8 cellular contexts compared by ENCODE assay signal in genomic region chr3:185175370-185175987, GRCh38. TPM values are rescaled to one million over a fixed set of nuclear protein-coding genes. Genes with fewer than 3 reads are reported as not detected.
A peak's percentile ranks its signal among the peaks of the same experiment; 100 is the strongest.
DNase-seq lines count a peak whose midpoint lies in the region; ATAC-seq and TF ChIP-seq lines count a peak whose summit lies in the region.

No MANE protein-coding gene starts in this region.

- no peak overlapping the region for H3K4me3 ChIP-seq in DND-41 (ENCODE audit: low read depth in 1 of 2, low read length in 2 of 2)
- peak overlapping the region in 44 of 59 donors; percentile 1 to 50 (median 26) for H3K4me3 ChIP-seq in dorsolateral prefrontal cortex

- H3K36me3 ChIP-seq in DND-41 (ENCODE audit: insufficient read depth, low read length) = no peaks in the 10 kb centered on the region

- no peaks in the 10 kb centered on the region for H3K4me1 ChIP-seq in DND-41 (ENCODE audit: insufficient read depth, low read length)

- H3K27me3 ChIP-seq in DND-41 (ENCODE audit: insufficient read depth, low read length, poor library complexity) (no peaks in the 10 kb centered on the region), dorsolateral prefrontal cortex (peaks cover 0 to 3% (median 0%) of the 10 kb centered on the region in 45 donors)

- ATAC-seq in DND-41 (ENCODE audit: insufficient read depth, low read depth) = no peak
- ATAC-seq in GM21723 (IDR thresholded peaks at IDR 0.05; ENCODE audit: unreplicated experiment) = peak; percentile 80
- no peak for ATAC-seq in GM18868 (IDR thresholded peaks at IDR 0.05; ENCODE audit: unreplicated experiment)

- H3K27ac ChIP-seq in DND-41 (ENCODE audit: low read length) (no peak overlapping the region), dorsolateral prefrontal cortex (peak overlapping the region in 56 of 59 donors; percentile 10 to 86 (median 73))

- H3K9me3 ChIP-seq in DND-41 (ENCODE audit: insufficient read depth, low read length, severe bottlenecking) = no peaks in the 10 kb centered on the region

- no peaks in the 10 kb centered on the region for H3K79me2 ChIP-seq in DND-41 (ENCODE audit: insufficient read depth, low read length)

- TF ChIP-seq CTCF in DND-41 (IDR thresholded peaks at IDR 0.05; ENCODE audit: borderline replicate concordance, extremely low read depth, low read length, poor library complexity, severe bottlenecking) (no peak), dorsolateral prefrontal cortex (IDR thresholded peaks at IDR 0.05 in 54 of 56, conservative IDR thresholded peaks at IDR 0.05 in 2 of 56; ENCODE audit: low read depth in 1 of 56, partially characterized antibody in 56 of 56) (peak in 9 of 56 donors; percentile 11 to 33 (median 22))

- H4K20me1 ChIP-seq in DND-41 (ENCODE audit: insufficient read depth, low read length) = no peaks in the 10 kb centered on the region

- no peak for DNase-seq in DND-41
- DNase-seq in NCI-H2107 treated with DMSO at 0.1 percent for 48 hours (lab: John Stamatoyannopoulos, UW; ENCODE audit: unreplicated experiment) = peak; percentile 89
- peak; percentile 11 to 80 (median 70) for DNase-seq in dorsolateral prefrontal cortex
- DNase-seq in mucosa of gallbladder (ENCODE audit: low spot score) = peak; percentile 42
- no peak for DNase-seq in NCI-H748 treated with DMSO at 0.1 percent for 48 hours (lab: John Stamatoyannopoulos, UW)
- no peak for DNase-seq in NCI-H1694 treated with DMSO at 0.1 percent for 48 hours (lab: John Stamatoyannopoulos, UW)

- intact Hi-C loops in dorsolateral prefrontal cortex (cut with DNase I) = loop anchor here (5.0 kb wide), 2 partner anchors 298 to 303 kb away; no protein-coding TSS in a partner anchor

- H3K4me2 ChIP-seq in DND-41 (ENCODE audit: insufficient read depth, low read length) = no peak overlapping the region

- H2AFZ ChIP-seq in DND-41 (ENCODE audit: low read depth, low read length) = peak overlapping the region; percentile 45; the same call in 1 of the 2 replicates

- no peak overlapping the region for H3K9ac ChIP-seq in DND-41 (ENCODE audit: low read depth, low read length)

RNA-seq across cellular contexts. Expression of gene C3orf70, which starts 22.6 kb away (rescaled TPM):
- 10 to 100 TPM; 14.6 to 44.9 (median 25.7) TPM for total RNA-seq in dorsolateral prefrontal cortex
- 20.0 TPM for total RNA-seq in mucosa of gallbladder

Comparison
In these comparisons a context has a peak if more than half of its experiments do, and no peak if none do; other contexts are left out.
1. DNase-seq: peak in NCI-H2107 treated with DMSO at 0.1 percent for 48 hours (single experiment), dorsolateral prefrontal cortex (10 of 10) and mucosa of gallbladder (single experiment); none in DND-41 (single experiment), NCI-H748 treated with DMSO at 0.1 percent for 48 hours (single experiment) and NCI-H1694 treated with DMSO at 0.1 percent for 48 hours (single experiment).
2. H3K4me3 ChIP-seq: peak in dorsolateral prefrontal cortex (44 of 59); none in DND-41 (0 of 2).